Comparison of ENCODE assay signal across 18 cellular contexts in genomic region chr14:100893228-100893601, GRCh38. TPM values are rescaled to one million over a fixed set of nuclear protein-coding genes. Genes with fewer than 3 reads are reported as not detected.
A peak's percentile ranks its signal among the peaks of the same experiment; 100 is the strongest.
DNase-seq lines count a peak whose midpoint lies in the region; ATAC-seq and TF ChIP-seq lines count a peak whose summit lies in the region.
"Had no signal": no experiment of that assay in that cellular context is flagged by ENCODE, and none has a peak within 500 bp of the region (broad histone marks: within the 10 kb centered on the region; RNA-seq: fewer than 3 reads in every experiment).

No MANE protein-coding gene starts in this region.

- peaks cover 46% of the 10 kb centered on the region for H3K79me2 ChIP-seq in osteoblast (ENCODE audit: insufficient read depth, low read length)
- H3K79me2 ChIP-seq in MM.1S (ENCODE audit: low read length): no peaks in the 10 kb centered on the region

- H3K27me3 Mint-ChIP-seq in chondrocyte (ENCODE audit: low read depth): peaks cover 12% of the 10 kb centered on the region
- H3K27me3 Mint-ChIP-seq in endodermal cell (ENCODE audit: insufficient read depth): peaks cover 2% of the 10 kb centered on the region
- H3K27me3 Mint-ChIP-seq in activated CD8-positive, alpha-beta memory T cell treated with anti-CD3 and anti-CD28 coated beads, Interleukin-2, amount 10 ng/mL, durations not matched to agents 7 days and 5 days: peaks cover 11% of the 10 kb centered on the region

- DNase-seq in activated effector memory CD4-positive, alpha-beta T cell treated with anti-CD3 and anti-CD28 coated beads, Interleukin-2, amount 50 U/mL, for 16 hours: peak; percentile 54
- DNase-seq in activated effector memory CD4-positive, alpha-beta T cell treated with Interleukin-2 at 50 U/mL for 16 hours: no peak
- DNase-seq in chondrocyte (ENCODE audit: low spot score) (peak; percentile 35), osteoblast (ENCODE audit: insufficient read length, low spot score, missing footprints) (peak; percentile 32), ureter (ENCODE audit: low spot score) (peak; percentile 2), endodermal cell (no peak), MM.1S (no peak)
- DNase-seq in activated CD8-positive, alpha-beta memory T cell treated with anti-CD3 and anti-CD28 coated beads, Interleukin-2, amount 10 ng/mL, durations not matched to agents 7 days and 5 days: no peak
- DNase-seq: Caco-2, Karpas-422, NCI-H2081 treated with DMSO at 0.1 percent for 48 hours, NCI-H2227 treated with DMSO at 0.1 percent for 48 hours, NCI-H526 treated with DMSO at 0.1 percent for 48 hours, Right ventricle myocardium superior had no signal

- H3K27ac ChIP-seq in osteoblast (ENCODE audit: low read depth, low read length) (no peak overlapping the region), endodermal cell (ENCODE audit: low read depth, low read length) (no peak overlapping the region), MM.1S (ENCODE audit: low read length) (no peak overlapping the region)
- H3K27ac ChIP-seq: A549 had no signal

- no peak overlapping the region for H3K4me2 ChIP-seq in osteoblast (ENCODE audit: insufficient read depth, low read length)
- H3K4me2 ChIP-seq in MM.1S (ENCODE audit: low read depth, low read length): no peak overlapping the region
- H3K4me2 ChIP-seq: A549 had no signal

- H3K4me3 Mint-ChIP-seq in chondrocyte (ENCODE audit: unreplicated experiment) (no peak overlapping the region), endodermal cell (no peak overlapping the region)
- H3K4me3 Mint-ChIP-seq in activated CD8-positive, alpha-beta memory T cell treated with anti-CD3 and anti-CD28 coated beads, Interleukin-2, amount 10 ng/mL, durations not matched to agents 7 days and 5 days: no peak overlapping the region

- TF ChIP-seq CTCF in chondrocyte (IDR thresholded peaks at IDR 0.05) (no peak), osteoblast (IDR thresholded peaks at IDR 0.05; ENCODE audit: extremely low read depth, low read depth, low read length) (no peak), endodermal cell (conservative IDR thresholded peaks at IDR 0.05) (no peak), MM.1S (IDR thresholded peaks at IDR 0.05; ENCODE audit: low read length) (no peak)

- no peaks in the 10 kb centered on the region for H3K9me3 Mint-ChIP-seq in chondrocyte (ENCODE audit: low read depth)
- H3K9me3 Mint-ChIP-seq in endodermal cell: no peaks in the 10 kb centered on the region
- H3K9me3 Mint-ChIP-seq in activated CD8-positive, alpha-beta memory T cell treated with anti-CD3 and anti-CD28 coated beads, Interleukin-2, amount 10 ng/mL, durations not matched to agents 7 days and 5 days (ENCODE audit: low read depth): no peaks in the 10 kb centered on the region

- CTCF ChIA-PET in activated CD8-positive, alpha-beta memory T cell treated with anti-CD3 and anti-CD28 coated beads, Interleukin-2, amount 10 ng/mL, durations not matched to agents 7 days and 5 days (lab: Charles Lee): no interaction called here

- H3K9me3 ChIP-seq in osteoblast (ENCODE audit: low read depth, low read length) (no peaks in the 10 kb centered on the region), endodermal cell (ENCODE audit: control insufficient read depth, low read length) (no peaks in the 10 kb centered on the region), MM.1S (replicated peaks; ENCODE audit: insufficient read depth, low read length) (no peaks in the 10 kb centered on the region)
- H3K9me3 ChIP-seq: A549, Caco-2 had no signal

- H3K4me3 ChIP-seq in osteoblast (ENCODE audit: insufficient read depth, low read length): no peak overlapping the region
- no peak overlapping the region for H3K4me3 ChIP-seq in endodermal cell (ENCODE audit: low read length)
- no peak overlapping the region for H3K4me3 ChIP-seq in MM.1S (ENCODE audit: low read length)
- H3K4me3 ChIP-seq: A549, GM12878 had no signal

- H2AFZ ChIP-seq in osteoblast (ENCODE audit: low read length) (no peak overlapping the region), MM.1S (ENCODE audit: low read length) (no peak overlapping the region)

- H3K4me1 ChIP-seq in osteoblast (ENCODE audit: insufficient read depth, low read length): no peaks in the 10 kb centered on the region
- peaks cover under 1% of the 10 kb centered on the region for H3K4me1 ChIP-seq in endodermal cell (ENCODE audit: control insufficient read depth, insufficient read depth, low read length)
- no peaks in the 10 kb centered on the region for H3K4me1 ChIP-seq in MM.1S (ENCODE audit: low read length)
- H3K4me1 ChIP-seq: A549, Caco-2 had no signal

- no peaks in the 10 kb centered on the region for H3F3A ChIP-seq in MM.1S (ENCODE audit: insufficient read depth, low read length)

- H3K27ac Mint-ChIP-seq in chondrocyte (ENCODE audit: unreplicated experiment): no peak overlapping the region
- H3K27ac Mint-ChIP-seq in endodermal cell: no peak overlapping the region
- no peak overlapping the region for H3K27ac Mint-ChIP-seq in activated CD8-positive, alpha-beta memory T cell treated with anti-CD3 and anti-CD28 coated beads, Interleukin-2, amount 10 ng/mL, durations not matched to agents 7 days and 5 days

- WGBS in endodermal cell (ENCODE audit: insufficient coverage in 1 of 2, insufficient read length in 1 of 2), 2 experiments: 92% methylated on average over 5 to 8 of the region's 8 CpGs

- no peak for ATAC-seq in activated CD8-positive, alpha-beta memory T cell treated with anti-CD3 and anti-CD28 coated beads, Interleukin-2, amount 10 ng/mL, durations not matched to agents 7 days and 5 days
- ATAC-seq: A549, GM12878, Panc1 had no signal

- H3K9me2 ChIP-seq in MM.1S (replicated peaks; ENCODE audit: insufficient read depth, low read length): no peaks in the 10 kb centered on the region

- H3K9ac ChIP-seq in endodermal cell (ENCODE audit: extremely low read depth, low read length, poor library complexity, severe bottlenecking) (no peak overlapping the region), MM.1S (ENCODE audit: low read length) (no peak overlapping the region)

- no peaks in the 10 kb centered on the region for H3K27me3 ChIP-seq in osteoblast (ENCODE audit: insufficient read depth, low read length)
- H3K27me3 ChIP-seq in endodermal cell (ENCODE audit: control insufficient read depth, insufficient read depth, low read length, poor library complexity, severe bottlenecking): no peaks in the 10 kb centered on the region
- H3K27me3 ChIP-seq in MM.1S (replicated peaks; ENCODE audit: insufficient read depth, low read length): peaks cover 35% of the 10 kb centered on the region

- H3K4me1 Mint-ChIP-seq in chondrocyte (ENCODE audit: low read depth): no peaks in the 10 kb centered on the region
- peaks cover 9% of the 10 kb centered on the region for H3K4me1 Mint-ChIP-seq in endodermal cell
- no peaks in the 10 kb centered on the region for H3K4me1 Mint-ChIP-seq in activated CD8-positive, alpha-beta memory T cell treated with anti-CD3 and anti-CD28 coated beads, Interleukin-2, amount 10 ng/mL, durations not matched to agents 7 days and 5 days

- no peaks in the 10 kb centered on the region for H3K36me3 Mint-ChIP-seq in chondrocyte (ENCODE audit: low read depth)
- no peaks in the 10 kb centered on the region for H3K36me3 Mint-ChIP-seq in endodermal cell (ENCODE audit: low read depth)
- H3K36me3 Mint-ChIP-seq in activated CD8-positive, alpha-beta memory T cell treated with anti-CD3 and anti-CD28 coated beads, Interleukin-2, amount 10 ng/mL, durations not matched to agents 7 days and 5 days: no peaks in the 10 kb centered on the region

- peaks cover 58% of the 10 kb centered on the region for H3K36me3 ChIP-seq in osteoblast (ENCODE audit: insufficient read depth, low read length)
- no peaks in the 10 kb centered on the region for H3K36me3 ChIP-seq in endodermal cell (ENCODE audit: control insufficient read depth, insufficient read depth, low read length)
- no peaks in the 10 kb centered on the region for H3K36me3 ChIP-seq in MM.1S (replicated peaks; ENCODE audit: insufficient read depth, low read length)

- H4K20me1 ChIP-seq in osteoblast (ENCODE audit: insufficient read depth, low read length): peaks cover 9% of the 10 kb centered on the region
- no peaks in the 10 kb centered on the region for H4K20me1 ChIP-seq in MM.1S (ENCODE audit: insufficient read depth, low read length)

RNA-seq across cellular contexts. Expression of gene RTL1, which starts 10.3 kb away (rescaled TPM):
- total RNA-seq in chondrocyte: 0.02 TPM in 1 of 3 replicates, not detected in the others
- total RNA-seq in osteoblast: not detected in 2 replicates
- total RNA-seq in ureter: not detected
- total RNA-seq in endodermal cell: 1 to 10 TPM in 1 of 2 donors, under 1 TPM in 1; 0.86 to 2.0 TPM
- 0.78 TPM for polyA plus RNA-seq in endodermal cell (2013, experiment 1 of 2)
- 0.87 TPM for polyA plus RNA-seq in endodermal cell (2013, experiment 2 of 2)
- not detected for total RNA-seq in activated CD8-positive, alpha-beta memory T cell treated with anti-CD3 and anti-CD28 coated beads, Interleukin-2, amount 10 ng/mL, durations not matched to agents 7 days and 5 days
- total RNA-seq: Caco-2, GM12878, H1, Right ventricle myocardium superior had no signal
- polyA plus RNA-seq: GM12878, H1 had no signal

Comparison
In these comparisons a context has a peak if more than half of its experiments do, and no peak if none do; other contexts are left out.
1. DNase-seq: peak in activated effector memory CD4-positive, alpha-beta T cell treated with anti-CD3 and anti-CD28 coated beads, Interleukin-2, amount 50 U/mL, for 16 hours (single experiment), chondrocyte (single experiment), osteoblast (single experiment) and ureter (single experiment); none in activated effector memory CD4-positive, alpha-beta T cell treated with Interleukin-2 at 50 U/mL for 16 hours (single experiment), endodermal cell (single experiment), activated CD8-positive, alpha-beta memory T cell treated with anti-CD3 and anti-CD28 coated beads, Interleukin-2, amount 10 ng/mL, durations not matched to agents 7 days and 5 days (single experiment) and MM.1S (single experiment).